In the genomic region with DNA sequence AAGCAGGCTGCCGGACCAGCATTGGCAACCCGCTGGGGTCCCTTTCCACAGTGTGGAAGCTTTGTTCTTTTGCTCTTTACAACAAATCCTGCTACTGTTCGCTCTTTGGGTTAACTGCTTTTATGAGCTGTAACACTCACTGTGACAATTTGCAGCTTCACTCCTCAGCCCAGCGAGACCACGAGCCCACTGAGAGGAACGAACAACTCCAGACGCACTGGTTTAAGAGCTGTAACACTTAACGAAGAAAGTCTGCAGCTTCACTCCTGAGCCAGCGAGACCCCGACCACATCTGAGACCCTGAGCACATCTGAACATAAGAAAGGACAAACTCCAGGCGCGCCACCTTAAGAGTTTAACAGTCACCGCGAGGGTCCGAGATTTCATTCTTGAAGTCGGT, we compare ENCODE assay signal across 2 cellular contexts.
TF ChIP-seq lines count a peak whose summit lies in the region.

No MANE protein-coding gene starts in this region.

TF ChIP-seq in GM23338, 12 proteins besides CTCF, POLR2A, EP300 and RAD21:
- no peak for TF ChIP-seq ZNF114 (CRISPR knock-in tag; IDR thresholded peaks at IDR 0.05)
- no peak for TF ChIP-seq NANOG (IDR thresholded peaks at IDR 0.05; ENCODE audit: borderline replicate concordance)
- TF ChIP-seq STAT1 (IDR thresholded peaks at IDR 0.05; ENCODE audit: unreplicated experiment), result no peak
- TF ChIP-seq ZNF331 (CRISPR knock-in tag; IDR thresholded peaks at IDR 0.05; ENCODE audit: low read depth), result no peak
- TF ChIP-seq POLR2AphosphoS5 (IDR thresholded peaks at IDR 0.05; ENCODE audit: low read depth), result no peak
- no peak for TF ChIP-seq JUNB (IDR thresholded peaks at IDR 0.05; ENCODE audit: unreplicated experiment)
- TF ChIP-seq EZH2 (IDR thresholded peaks at IDR 0.05; ENCODE audit: low read depth, unreplicated experiment), result no peak
- TF ChIP-seq, protein P1, sequence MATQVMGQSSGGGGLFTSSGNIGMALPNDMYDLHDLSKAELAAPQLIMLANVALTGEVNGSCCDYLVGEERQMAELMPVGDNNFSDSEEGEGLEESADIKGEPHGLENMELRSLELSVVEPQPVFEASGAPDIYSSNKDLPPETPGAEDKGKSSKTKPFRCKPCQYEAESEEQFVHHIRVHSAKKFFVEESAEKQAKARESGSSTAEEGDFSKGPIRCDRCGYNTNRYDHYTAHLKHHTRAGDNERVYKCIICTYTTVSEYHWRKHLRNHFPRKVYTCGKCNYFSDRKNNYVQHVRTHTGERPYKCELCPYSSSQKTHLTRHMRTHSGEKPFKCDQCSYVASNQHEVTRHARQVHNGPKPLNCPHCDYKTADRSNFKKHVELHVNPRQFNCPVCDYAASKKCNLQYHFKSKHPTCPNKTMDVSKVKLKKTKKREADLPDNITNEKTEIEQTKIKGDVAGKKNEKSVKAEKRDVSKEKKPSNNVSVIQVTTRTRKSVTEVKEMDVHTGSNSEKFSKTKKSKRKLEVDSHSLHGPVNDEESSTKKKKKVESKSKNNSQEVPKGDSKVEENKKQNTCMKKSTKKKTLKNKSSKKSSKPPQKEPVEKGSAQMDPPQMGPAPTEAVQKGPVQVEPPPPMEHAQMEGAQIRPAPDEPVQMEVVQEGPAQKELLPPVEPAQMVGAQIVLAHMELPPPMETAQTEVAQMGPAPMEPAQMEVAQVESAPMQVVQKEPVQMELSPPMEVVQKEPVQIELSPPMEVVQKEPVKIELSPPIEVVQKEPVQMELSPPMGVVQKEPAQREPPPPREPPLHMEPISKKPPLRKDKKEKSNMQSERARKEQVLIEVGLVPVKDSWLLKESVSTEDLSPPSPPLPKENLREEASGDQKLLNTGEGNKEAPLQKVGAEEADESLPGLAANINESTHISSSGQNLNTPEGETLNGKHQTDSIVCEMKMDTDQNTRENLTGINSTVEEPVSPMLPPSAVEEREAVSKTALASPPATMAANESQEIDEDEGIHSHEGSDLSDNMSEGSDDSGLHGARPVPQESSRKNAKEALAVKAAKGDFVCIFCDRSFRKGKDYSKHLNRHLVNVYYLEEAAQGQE (IDR thresholded peaks at IDR 0.05; ENCODE audit: unreplicated experiment), result no peak
- TF ChIP-seq EZH2phosphoT487 (IDR thresholded peaks at IDR 0.05; ENCODE audit: unreplicated experiment), result no peak

TF ChIP-seq in K562, 482 proteins besides CTCF, POLR2A, EP300 and RAD21:
- TF ChIP-seq, protein P2, sequence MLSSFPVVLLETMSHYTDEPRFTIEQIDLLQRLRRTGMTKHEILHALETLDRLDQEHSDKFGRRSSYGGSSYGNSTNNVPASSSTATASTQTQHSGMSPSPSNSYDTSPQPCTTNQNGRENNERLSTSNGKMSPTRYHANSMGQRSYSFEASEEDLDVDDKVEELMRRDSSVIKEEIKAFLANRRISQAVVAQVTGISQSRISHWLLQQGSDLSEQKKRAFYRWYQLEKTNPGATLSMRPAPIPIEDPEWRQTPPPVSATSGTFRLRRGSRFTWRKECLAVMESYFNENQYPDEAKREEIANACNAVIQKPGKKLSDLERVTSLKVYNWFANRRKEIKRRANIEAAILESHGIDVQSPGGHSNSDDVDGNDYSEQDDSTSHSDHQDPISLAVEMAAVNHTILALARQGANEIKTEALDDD (IDR thresholded peaks at IDR 0.05), result no peak
- TF ChIP-seq, protein P3, sequence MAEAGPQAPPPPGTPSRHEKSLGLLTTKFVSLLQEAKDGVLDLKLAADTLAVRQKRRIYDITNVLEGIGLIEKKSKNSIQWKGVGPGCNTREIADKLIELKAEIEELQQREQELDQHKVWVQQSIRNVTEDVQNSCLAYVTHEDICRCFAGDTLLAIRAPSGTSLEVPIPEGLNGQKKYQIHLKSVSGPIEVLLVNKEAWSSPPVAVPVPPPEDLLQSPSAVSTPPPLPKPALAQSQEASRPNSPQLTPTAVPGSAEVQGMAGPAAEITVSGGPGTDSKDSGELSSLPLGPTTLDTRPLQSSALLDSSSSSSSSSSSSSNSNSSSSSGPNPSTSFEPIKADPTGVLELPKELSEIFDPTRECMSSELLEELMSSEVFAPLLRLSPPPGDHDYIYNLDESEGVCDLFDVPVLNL (CRISPR knock-in tag; IDR thresholded peaks at IDR 0.05; ENCODE audit: low read depth), result no peak
- TF ChIP-seq, protein P4, sequence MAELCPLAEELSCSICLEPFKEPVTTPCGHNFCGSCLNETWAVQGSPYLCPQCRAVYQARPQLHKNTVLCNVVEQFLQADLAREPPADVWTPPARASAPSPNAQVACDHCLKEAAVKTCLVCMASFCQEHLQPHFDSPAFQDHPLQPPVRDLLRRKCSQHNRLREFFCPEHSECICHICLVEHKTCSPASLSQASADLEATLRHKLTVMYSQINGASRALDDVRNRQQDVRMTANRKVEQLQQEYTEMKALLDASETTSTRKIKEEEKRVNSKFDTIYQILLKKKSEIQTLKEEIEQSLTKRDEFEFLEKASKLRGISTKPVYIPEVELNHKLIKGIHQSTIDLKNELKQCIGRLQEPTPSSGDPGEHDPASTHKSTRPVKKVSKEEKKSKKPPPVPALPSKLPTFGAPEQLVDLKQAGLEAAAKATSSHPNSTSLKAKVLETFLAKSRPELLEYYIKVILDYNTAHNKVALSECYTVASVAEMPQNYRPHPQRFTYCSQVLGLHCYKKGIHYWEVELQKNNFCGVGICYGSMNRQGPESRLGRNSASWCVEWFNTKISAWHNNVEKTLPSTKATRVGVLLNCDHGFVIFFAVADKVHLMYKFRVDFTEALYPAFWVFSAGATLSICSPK (IDR thresholded peaks at IDR 0.05; ENCODE audit: borderline replicate concordance), result no peak
- TF ChIP-seq SP1 (CRISPR knock-in tag; IDR thresholded peaks at IDR 0.05) (no peak), FOXK1 (CRISPR knock-in tag; IDR thresholded peaks at IDR 0.05; ENCODE audit: borderline replicate concordance) (no peak), MCM5 (IDR thresholded peaks at IDR 0.05; ENCODE audit: low read depth) (no peak), ETV6 (IDR thresholded peaks at IDR 0.05; ENCODE audit: borderline replicate concordance in 1 of 2, low read depth in 2 of 2, low read length in 1 of 2) (no peak), ETV6 (CRISPR knock-in tag; IDR thresholded peaks at IDR 0.05; ENCODE audit: borderline replicate concordance) (no peak), JUND (IDR thresholded peaks at IDR 0.05; ENCODE audit: borderline replicate concordance, low read depth, low read length) (no peak), JUND (tag; IDR thresholded peaks at IDR 0.05; ENCODE audit: borderline replicate concordance, low read depth, low read length) (no peak), LCOR (CRISPR knock-in tag; IDR thresholded peaks at IDR 0.05) (no peak), PRPF4 (IDR thresholded peaks at IDR 0.05; ENCODE audit: insufficient read depth, low read depth, low read length, poor library complexity, severe bottlenecking) (no peak), RBM22 (IDR thresholded peaks at IDR 0.05; ENCODE audit: low read depth, low read length, poor library complexity, severe bottlenecking) (no peak)
- TF ChIP-seq, protein P5, sequence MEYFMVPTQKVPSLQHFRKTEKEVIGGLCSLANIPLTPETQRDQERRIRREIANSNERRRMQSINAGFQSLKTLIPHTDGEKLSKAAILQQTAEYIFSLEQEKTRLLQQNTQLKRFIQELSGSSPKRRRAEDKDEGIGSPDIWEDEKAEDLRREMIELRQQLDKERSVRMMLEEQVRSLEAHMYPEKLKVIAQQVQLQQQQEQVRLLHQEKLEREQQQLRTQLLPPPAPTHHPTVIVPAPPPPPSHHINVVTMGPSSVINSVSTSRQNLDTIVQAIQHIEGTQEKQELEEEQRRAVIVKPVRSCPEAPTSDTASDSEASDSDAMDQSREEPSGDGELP (CRISPR knock-in tag; IDR thresholded peaks at IDR 0.05; ENCODE audit: borderline replicate concordance), result no peak
- TF ChIP-seq, protein P6, sequence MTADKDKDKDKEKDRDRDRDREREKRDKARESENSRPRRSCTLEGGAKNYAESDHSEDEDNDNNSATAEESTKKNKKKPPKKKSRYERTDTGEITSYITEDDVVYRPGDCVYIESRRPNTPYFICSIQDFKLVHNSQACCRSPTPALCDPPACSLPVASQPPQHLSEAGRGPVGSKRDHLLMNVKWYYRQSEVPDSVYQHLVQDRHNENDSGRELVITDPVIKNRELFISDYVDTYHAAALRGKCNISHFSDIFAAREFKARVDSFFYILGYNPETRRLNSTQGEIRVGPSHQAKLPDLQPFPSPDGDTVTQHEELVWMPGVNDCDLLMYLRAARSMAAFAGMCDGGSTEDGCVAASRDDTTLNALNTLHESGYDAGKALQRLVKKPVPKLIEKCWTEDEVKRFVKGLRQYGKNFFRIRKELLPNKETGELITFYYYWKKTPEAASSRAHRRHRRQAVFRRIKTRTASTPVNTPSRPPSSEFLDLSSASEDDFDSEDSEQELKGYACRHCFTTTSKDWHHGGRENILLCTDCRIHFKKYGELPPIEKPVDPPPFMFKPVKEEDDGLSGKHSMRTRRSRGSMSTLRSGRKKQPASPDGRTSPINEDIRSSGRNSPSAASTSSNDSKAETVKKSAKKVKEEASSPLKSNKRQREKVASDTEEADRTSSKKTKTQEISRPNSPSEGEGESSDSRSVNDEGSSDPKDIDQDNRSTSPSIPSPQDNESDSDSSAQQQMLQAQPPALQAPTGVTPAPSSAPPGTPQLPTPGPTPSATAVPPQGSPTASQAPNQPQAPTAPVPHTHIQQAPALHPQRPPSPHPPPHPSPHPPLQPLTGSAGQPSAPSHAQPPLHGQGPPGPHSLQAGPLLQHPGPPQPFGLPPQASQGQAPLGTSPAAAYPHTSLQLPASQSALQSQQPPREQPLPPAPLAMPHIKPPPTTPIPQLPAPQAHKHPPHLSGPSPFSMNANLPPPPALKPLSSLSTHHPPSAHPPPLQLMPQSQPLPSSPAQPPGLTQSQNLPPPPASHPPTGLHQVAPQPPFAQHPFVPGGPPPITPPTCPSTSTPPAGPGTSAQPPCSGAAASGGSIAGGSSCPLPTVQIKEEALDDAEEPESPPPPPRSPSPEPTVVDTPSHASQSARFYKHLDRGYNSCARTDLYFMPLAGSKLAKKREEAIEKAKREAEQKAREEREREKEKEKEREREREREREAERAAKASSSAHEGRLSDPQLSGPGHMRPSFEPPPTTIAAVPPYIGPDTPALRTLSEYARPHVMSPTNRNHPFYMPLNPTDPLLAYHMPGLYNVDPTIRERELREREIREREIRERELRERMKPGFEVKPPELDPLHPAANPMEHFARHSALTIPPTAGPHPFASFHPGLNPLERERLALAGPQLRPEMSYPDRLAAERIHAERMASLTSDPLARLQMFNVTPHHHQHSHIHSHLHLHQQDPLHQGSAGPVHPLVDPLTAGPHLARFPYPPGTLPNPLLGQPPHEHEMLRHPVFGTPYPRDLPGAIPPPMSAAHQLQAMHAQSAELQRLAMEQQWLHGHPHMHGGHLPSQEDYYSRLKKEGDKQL (CRISPR knock-in tag; IDR thresholded peaks at IDR 0.05; ENCODE audit: borderline replicate concordance), result no peak
